Comparison of ENCODE assay signal across 15 cellular contexts in genomic region chr1:235421751-235422150, GRCh38. TPM values are rescaled to one million over a fixed set of nuclear protein-coding genes. Genes with fewer than 3 reads are reported as not detected.
DNase-seq lines count a peak whose midpoint lies in the region; ATAC-seq, FAIRE-seq and TF ChIP-seq lines count a peak whose summit lies in the region.
"Had no signal": no experiment of that assay in that cellular context is flagged by ENCODE, and none has a peak within 500 bp of the region (broad histone marks: within the 10 kb centered on the region; RNA-seq: fewer than 3 reads in every experiment).

No MANE protein-coding gene starts in this region.

- H3K36me3 Mint-ChIP-seq in activated naive CD8-positive, alpha-beta T cell = peaks cover 3% of the 10 kb centered on the region
- peaks cover 2% of the 10 kb centered on the region for H3K36me3 Mint-ChIP-seq in activated naive CD8-positive, alpha-beta T cell treated with anti-CD3 and anti-CD28 coated beads, Interleukin-2, amount 50 U/mL, for 24 hours (ENCODE audit: low read depth)
- H3K36me3 Mint-ChIP-seq in endothelial cell (ENCODE audit: low read depth, unreplicated experiment) = peaks cover 15% of the 10 kb centered on the region

- peak overlapping the region; percentile 5 for H3K4me3 Mint-ChIP-seq in activated naive CD8-positive, alpha-beta T cell
- no peak overlapping the region for H3K4me3 Mint-ChIP-seq in activated naive CD8-positive, alpha-beta T cell treated with anti-CD3 and anti-CD28 coated beads, Interleukin-2, amount 50 U/mL, for 24 hours
- H3K4me3 Mint-ChIP-seq in endothelial cell (ENCODE audit: unreplicated experiment) = no peak overlapping the region
- H3K4me3 Mint-ChIP-seq: CD4-positive, alpha-beta memory T cell had no signal

- DNase-seq in activated naive CD8-positive, alpha-beta T cell treated with anti-CD3 and anti-CD28 coated beads, Interleukin-2, amount 50 U/mL, for 24 hours = no peak
- DNase-seq in NCI-H2171 treated with DMSO at 0.1 percent for 48 hours (lab: John Stamatoyannopoulos, UW) = peak; percentile 95
- no peak for DNase-seq in endothelial cell (ENCODE audit: low spot score)
- DNase-seq in HK-2 (ENCODE audit: unreplicated experiment) = no peak
- no peak for DNase-seq in stimulated activated CD8-positive, alpha-beta memory T cell treated with anti-CD3 and anti-CD28 coated beads, Interleukin-4, amount 100 ng/mL, for 48 hours
- no peak for DNase-seq in HTR-8/SVneo (ENCODE audit: insufficient read length, low spot score)
- DNase-seq: AML-193; CD4-positive, alpha-beta memory T cell; Kasumi-1; NCI-H1417 treated with DMSO at 0.1 percent for 48 hours; NCI-H2081; NCI-H774 had no signal

- peak overlapping the region; percentile 3 for H3K27ac Mint-ChIP-seq in activated naive CD8-positive, alpha-beta T cell
- H3K27ac Mint-ChIP-seq in activated naive CD8-positive, alpha-beta T cell treated with anti-CD3 and anti-CD28 coated beads, Interleukin-2, amount 50 U/mL, for 24 hours = no peak overlapping the region
- H3K27ac Mint-ChIP-seq in endothelial cell (ENCODE audit: unreplicated experiment) = peak overlapping the region; percentile 18
- H3K27ac Mint-ChIP-seq: CD4-positive, alpha-beta memory T cell had no signal

- no peak for FAIRE-seq in HTR-8/SVneo (lab: Jason Lieb, UNC)
- FAIRE-seq: H54, HepG2 had no signal

- no peak for ATAC-seq in activated naive CD8-positive, alpha-beta T cell treated with anti-CD3 and anti-CD28 coated beads, Interleukin-2, amount 50 U/mL, for 24 hours
- ATAC-seq: HepG2 had no signal

- TF ChIP-seq CTCF in endothelial cell (IDR thresholded peaks at IDR 0.05; ENCODE audit: unreplicated experiment) = no peak

- no peaks in the 10 kb centered on the region for H3K27me3 Mint-ChIP-seq in activated naive CD8-positive, alpha-beta T cell
- H3K27me3 Mint-ChIP-seq in activated naive CD8-positive, alpha-beta T cell treated with anti-CD3 and anti-CD28 coated beads, Interleukin-2, amount 50 U/mL, for 24 hours = no peaks in the 10 kb centered on the region
- H3K27me3 Mint-ChIP-seq in endothelial cell (ENCODE audit: unreplicated experiment) = peaks cover 18% of the 10 kb centered on the region
- H3K27me3 Mint-ChIP-seq: CD4-positive, alpha-beta memory T cell had no signal

- H3K9me3 Mint-ChIP-seq in activated naive CD8-positive, alpha-beta T cell (ENCODE audit: low read depth) = no peaks in the 10 kb centered on the region
- no peaks in the 10 kb centered on the region for H3K9me3 Mint-ChIP-seq in activated naive CD8-positive, alpha-beta T cell treated with anti-CD3 and anti-CD28 coated beads, Interleukin-2, amount 50 U/mL, for 24 hours
- no peaks in the 10 kb centered on the region for H3K9me3 Mint-ChIP-seq in endothelial cell (ENCODE audit: unreplicated experiment)
- H3K9me3 Mint-ChIP-seq: CD4-positive, alpha-beta memory T cell had no signal

- peaks cover 38% of the 10 kb centered on the region for H3K4me1 Mint-ChIP-seq in activated naive CD8-positive, alpha-beta T cell (ENCODE audit: low read depth)
- H3K4me1 Mint-ChIP-seq in activated naive CD8-positive, alpha-beta T cell treated with anti-CD3 and anti-CD28 coated beads, Interleukin-2, amount 50 U/mL, for 24 hours = peaks cover 25% of the 10 kb centered on the region
- H3K4me1 Mint-ChIP-seq in endothelial cell (ENCODE audit: unreplicated experiment) = peaks cover 24% of the 10 kb centered on the region

RNA-seq across cellular contexts. Expression of gene TBCE, which starts 54.5 kb away (rescaled TPM):
- 24.7 TPM for total RNA-seq in endothelial cell (ENCODE audit: unreplicated experiment)
